ENCODE assay signal across 13 cellular contexts in genomic region chr2:8285081-8285480, GRCh38.
DNase-seq lines count a peak whose midpoint lies in the region; ATAC-seq, FAIRE-seq and TF ChIP-seq lines count a peak whose summit lies in the region.
"Had no signal": no experiment of that assay in that cellular context is flagged by ENCODE, and none has a peak within 500 bp of the region (broad histone marks: within the 10 kb centered on the region; RNA-seq: fewer than 3 reads in every experiment).

No MANE protein-coding gene starts in this region.

- H4K20me1 ChIP-seq in GM23338 (replicated peaks; ENCODE audit: insufficient read depth) = no peaks in the 10 kb centered on the region

- H3K9me3 ChIP-seq in BE2C (no peaks in the 10 kb centered on the region), iPS DF 6.9 (ENCODE audit: control insufficient read depth, insufficient read depth, low read length) (no peaks in the 10 kb centered on the region)
- H3K9me3 ChIP-seq: HAP-1 had no signal

- no peak overlapping the region for H3K27ac ChIP-seq in GM23338 (ENCODE audit: low read depth)
- no peak overlapping the region for H3K27ac ChIP-seq in iPS DF 6.9 (ENCODE audit: low read length)
- H3K27ac ChIP-seq: PC-9 had no signal

- TF ChIP-seq POLR2A in GM12892 (IDR thresholded peaks at IDR 0.05; ENCODE audit: low read depth, low read length) = no peak

- H3K4me3 ChIP-seq in BE2C (ENCODE audit: low read depth, low read length) (no peak overlapping the region), GM23338 (no peak overlapping the region), iPS DF 6.9 (ENCODE audit: low read length) (no peak overlapping the region)
- H3K4me3 ChIP-seq: HAP-1, PC-9 had no signal

- WGBS in iPS DF 6.9 (ENCODE audit: insufficient coverage, insufficient read length) = no CpG with 5 or more reads among the region's 3 CpGs

- H3K4me3 Mint-ChIP-seq in GM23338 = no peak overlapping the region
- no peak overlapping the region for H3K4me3 Mint-ChIP-seq in WTC11
- H3K4me3 Mint-ChIP-seq: activated T-helper 1 cell treated with anti-CD3 and anti-CD28 coated beads, Interleukin-12 subunit alpha, Interleukin-12 subunit beta, Interleukin-2, Interleukin-4 antibody, amounts not matched to agents 30 ng/mL and 10 ng/mL and 1 ng/mL, durations not matched to agents 14 hours and 24 hours and 36 hours had no signal

- no peak for FAIRE-seq in GM12892 (lab: Jason Lieb, UNC)

- CTCF ChIA-PET in WTC11 (lab: Charles Lee) = interaction anchor here (0.7 to 1.4 kb wide), 12 partner anchors 19 to 858 kb away, joined by 3 to 6 read pairs (median 3); no protein-coding TSS in a partner anchor

- H3F3A ChIP-seq in GM23338 (replicated peaks; ENCODE audit: low read depth) = no peaks in the 10 kb centered on the region

- peaks cover 6% of the 10 kb centered on the region for H3K9me2 ChIP-seq in GM23338 (ENCODE audit: insufficient read depth)

- no peak for DNase-seq in BE2C
- DNase-seq in GM23338 (ENCODE audit: low spot score) = peak; percentile 46
- DNase-seq in WTC11 (ENCODE audit: low spot score) = no peak
- DNase-seq in iPS DF 6.9 (ENCODE audit: low read depth, low spot score) = peak; percentile 29
- no peak for DNase-seq in germinal center (ENCODE audit: low spot score)
- no peak for DNase-seq in GM12892 (ENCODE audit: insufficient read length)
- no peak for DNase-seq in HCEC 1CT
- no peak for DNase-seq in hypothalamus (lab: John Stamatoyannopoulos, UW)
- DNase-seq: dermis blood vessel endothelial cell, nucleus accumbens, PC-9 had no signal

- peaks cover 2% of the 10 kb centered on the region for H3K27me3 Mint-ChIP-seq in GM23338 (ENCODE audit: insufficient read depth, low read depth, poor library complexity)
- H3K27me3 Mint-ChIP-seq in WTC11 (ENCODE audit: low read depth) = no peaks in the 10 kb centered on the region; the same call in 1 of the 2 replicates

- no peaks in the 10 kb centered on the region for H3K36me3 ChIP-seq in BE2C
- H3K36me3 ChIP-seq in GM23338 (ENCODE audit: insufficient read depth) = no peaks in the 10 kb centered on the region
- H3K36me3 ChIP-seq in iPS DF 6.9 (ENCODE audit: control insufficient read depth, insufficient read depth, low read length) = no peaks in the 10 kb centered on the region
- H3K36me3 ChIP-seq: HAP-1 had no signal

- POLR2A ChIA-PET in WTC11 (lab: Charles Lee) = no interaction called here

- H3K4me2 ChIP-seq in GM23338 = no peak overlapping the region
- H3K4me2 ChIP-seq: PC-9 had no signal

- H3K27ac Mint-ChIP-seq in GM23338 = no peak overlapping the region
- peak overlapping the region; percentile 67 for H3K27ac Mint-ChIP-seq in WTC11
- H3K27ac Mint-ChIP-seq: activated T-helper 1 cell treated with anti-CD3 and anti-CD28 coated beads, Interleukin-12 subunit alpha, Interleukin-12 subunit beta, Interleukin-2, Interleukin-4 antibody, amounts not matched to agents 30 ng/mL and 10 ng/mL and 1 ng/mL, durations not matched to agents 14 hours and 24 hours and 36 hours had no signal

- H3K36me3 Mint-ChIP-seq in GM23338 (ENCODE audit: low read depth) (0 out of 3 replicates have a peak, but pooled peaks cover 2% of the 10 kb centered on the region), WTC11 (no peaks in the 10 kb centered on the region)

- ATAC-seq in GM23338 (peak; percentile 78), WTC11 (peak; percentile 85)

- H3K9me3 Mint-ChIP-seq in GM23338 = no peaks in the 10 kb centered on the region
- peaks cover 4% of the 10 kb centered on the region; the same call in 1 of the 2 replicates for H3K9me3 Mint-ChIP-seq in WTC11

- peaks cover 6% of the 10 kb centered on the region for H3K4me1 Mint-ChIP-seq in GM23338
- H3K4me1 Mint-ChIP-seq in WTC11 = peaks cover 19% of the 10 kb centered on the region

- TF ChIP-seq CTCF in BE2C (IDR thresholded peaks at IDR 0.05; ENCODE audit: low read depth, low read length) (peak; percentile 32; the same call in 1 of the 2 replicates), GM23338 (conservative IDR thresholded peaks at IDR 0.05; ENCODE audit: low read depth in 2 of 2) (peak; percentile 44 to 64), WTC11 (IDR thresholded peaks at IDR 0.05) (no peak)

- H3K4me1 ChIP-seq in BE2C = peaks cover 14% of the 10 kb centered on the region
- no peaks in the 10 kb centered on the region for H3K4me1 ChIP-seq in GM23338 (ENCODE audit: insufficient read depth)
- peaks cover 2% of the 10 kb centered on the region; the same call in 1 of the 2 replicates for H3K4me1 ChIP-seq in iPS DF 6.9 (ENCODE audit: control insufficient read depth, insufficient read depth, low read length)
- H3K4me1 ChIP-seq: HAP-1 had no signal

- H3K79me2 ChIP-seq in GM23338 (replicated peaks; ENCODE audit: insufficient read depth) = no peaks in the 10 kb centered on the region

- H3K27me3 ChIP-seq in BE2C (no peaks in the 10 kb centered on the region), GM23338 (ENCODE audit: insufficient read depth) (no peaks in the 10 kb centered on the region), iPS DF 6.9 (ENCODE audit: control insufficient read depth, insufficient read depth, low read length) (no peaks in the 10 kb centered on the region)

- no peak overlapping the region for H2AFZ ChIP-seq in GM23338
- H2AFZ ChIP-seq: PC-9 had no signal

TF ChIP-seq in GM23338, 12 proteins besides CTCF, POLR2A, EP300 and RAD21 (continues in another document):
- TF ChIP-seq ZNF331 (CRISPR knock-in tag; IDR thresholded peaks at IDR 0.05; ENCODE audit: low read depth) (no peak), ETS1 (IDR thresholded peaks at IDR 0.05) (no peak), NANOG (IDR thresholded peaks at IDR 0.05; ENCODE audit: borderline replicate concordance) (no peak), POLR2AphosphoS5 (IDR thresholded peaks at IDR 0.05; ENCODE audit: low read depth) (no peak), JUNB (IDR thresholded peaks at IDR 0.05; ENCODE audit: unreplicated experiment) (no peak)

TF ChIP-seq in WTC11, 78 proteins besides CTCF, POLR2A, EP300 and RAD21:
- TF ChIP-seq, protein P1, sequence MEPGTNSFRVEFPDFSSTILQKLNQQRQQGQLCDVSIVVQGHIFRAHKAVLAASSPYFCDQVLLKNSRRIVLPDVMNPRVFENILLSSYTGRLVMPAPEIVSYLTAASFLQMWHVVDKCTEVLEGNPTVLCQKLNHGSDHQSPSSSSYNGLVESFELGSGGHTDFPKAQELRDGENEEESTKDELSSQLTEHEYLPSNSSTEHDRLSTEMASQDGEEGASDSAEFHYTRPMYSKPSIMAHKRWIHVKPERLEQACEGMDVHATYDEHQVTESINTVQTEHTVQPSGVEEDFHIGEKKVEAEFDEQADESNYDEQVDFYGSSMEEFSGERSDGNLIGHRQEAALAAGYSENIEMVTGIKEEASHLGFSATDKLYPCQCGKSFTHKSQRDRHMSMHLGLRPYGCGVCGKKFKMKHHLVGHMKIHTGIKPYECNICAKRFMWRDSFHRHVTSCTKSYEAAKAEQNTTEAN (CRISPR knock-in tag; IDR thresholded peaks at IDR 0.05) = no peak
- TF ChIP-seq GTF2I (CRISPR knock-in tag; conservative IDR thresholded peaks at IDR 0.05) (no peak), OVOL2 (CRISPR knock-in tag; IDR thresholded peaks at IDR 0.05; ENCODE audit: borderline replicate concordance) (no peak), RORB (CRISPR knock-in tag; IDR thresholded peaks at IDR 0.05) (no peak), ZNF423 (CRISPR knock-in tag; IDR thresholded peaks at IDR 0.05) (no peak), E2F1 (CRISPR knock-in tag; IDR thresholded peaks at IDR 0.05) (no peak), RELA (CRISPR knock-in tag; IDR thresholded peaks at IDR 0.05; ENCODE audit: borderline replicate concordance) (no peak), FOXP1 (CRISPR knock-in tag; IDR thresholded peaks at IDR 0.05; ENCODE audit: borderline replicate concordance) (no peak), MYBL2 (CRISPR knock-in tag; IDR thresholded peaks at IDR 0.05) (no peak), ETV6 (CRISPR knock-in tag; IDR thresholded peaks at IDR 0.05) (no peak)
- TF ChIP-seq, protein P2, sequence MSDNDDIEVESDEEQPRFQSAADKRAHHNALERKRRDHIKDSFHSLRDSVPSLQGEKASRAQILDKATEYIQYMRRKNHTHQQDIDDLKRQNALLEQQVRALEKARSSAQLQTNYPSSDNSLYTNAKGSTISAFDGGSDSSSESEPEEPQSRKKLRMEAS (CRISPR knock-in tag; IDR thresholded peaks at IDR 0.05) = no peak
- TF ChIP-seq, protein P3, sequence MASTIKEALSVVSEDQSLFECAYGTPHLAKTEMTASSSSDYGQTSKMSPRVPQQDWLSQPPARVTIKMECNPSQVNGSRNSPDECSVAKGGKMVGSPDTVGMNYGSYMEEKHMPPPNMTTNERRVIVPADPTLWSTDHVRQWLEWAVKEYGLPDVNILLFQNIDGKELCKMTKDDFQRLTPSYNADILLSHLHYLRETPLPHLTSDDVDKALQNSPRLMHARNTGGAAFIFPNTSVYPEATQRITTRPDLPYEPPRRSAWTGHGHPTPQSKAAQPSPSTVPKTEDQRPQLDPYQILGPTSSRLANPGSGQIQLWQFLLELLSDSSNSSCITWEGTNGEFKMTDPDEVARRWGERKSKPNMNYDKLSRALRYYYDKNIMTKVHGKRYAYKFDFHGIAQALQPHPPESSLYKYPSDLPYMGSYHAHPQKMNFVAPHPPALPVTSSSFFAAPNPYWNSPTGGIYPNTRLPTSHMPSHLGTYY (CRISPR knock-in tag; IDR thresholded peaks at IDR 0.05) = no peak
TF ChIP-seq in WTC11: peak in this region for 0.

Comparison
In these comparisons a context has a peak if more than half of its experiments do, and no peak if none do; other contexts are left out.
1. DNase-seq: peak in GM23338 (single experiment) and iPS DF 6.9 (single experiment); none in BE2C (single experiment), WTC11 (single experiment), germinal center (single experiment), GM12892 (single experiment), HCEC 1CT (single experiment) and hypothalamus (0 of 51).